Comparison of ENCODE assay signal across 9 cellular contexts in genomic region chr7:43721193-43721806, GRCh38. TPM values are rescaled to one million over a fixed set of nuclear protein-coding genes. Genes with fewer than 3 reads are reported as not detected.
DNase-seq lines count a peak whose midpoint lies in the region; ATAC-seq and TF ChIP-seq lines count a peak whose summit lies in the region.
"Had no signal": no experiment of that assay in that cellular context is flagged by ENCODE, and none has a peak within 500 bp of the region (broad histone marks: within the 10 kb centered on the region; RNA-seq: fewer than 3 reads in every experiment).

No MANE protein-coding gene starts in this region.

- H3K9me2 ChIP-seq in GM23338 (ENCODE audit: insufficient read depth) (no peaks in the 10 kb centered on the region), OCI-LY7 (ENCODE audit: insufficient read depth, low read length) (no peaks in the 10 kb centered on the region)

- H3K9me3 ChIP-seq in OCI-LY7 (ENCODE audit: low read length) (peaks cover 7% of the 10 kb centered on the region; the same call in 1 of the 2 replicates), endodermal cell (ENCODE audit: control insufficient read depth, low read length) (peaks cover 13% of the 10 kb centered on the region), neuronal stem cell (replicated peaks in 1 of 2; ENCODE audit: control insufficient read depth in 2 of 2, insufficient read depth in 1 of 2, low read depth in 1 of 2, low read length in 2 of 2) (peaks cover 0 to 11% of the 10 kb centered on the region in 2 donors)

- H3K79me2 ChIP-seq in GM23338 (replicated peaks; ENCODE audit: insufficient read depth) (peaks cover 100% of the 10 kb centered on the region), OCI-LY7 (ENCODE audit: insufficient read depth, low read depth, low read length) (peaks cover 80% of the 10 kb centered on the region)

- no TSS peak for BruUV-seq in OCI-LY7 (replicated peaks; lab: Mats Ljungman, UMichigan)

- H3K79me1 ChIP-seq in neuronal stem cell (ENCODE audit: low read depth, low read length) = peaks cover 5% of the 10 kb centered on the region

- H3K27ac ChIP-seq in GM23338 (ENCODE audit: low read depth) (no peak overlapping the region), OCI-LY7 (ENCODE audit: low read depth, low read length, poor library complexity, severe bottlenecking) (no peak overlapping the region), endodermal cell (ENCODE audit: low read depth, low read length) (no peak overlapping the region), neuronal stem cell (replicated peaks; ENCODE audit: low read length) (no peak overlapping the region)
- H3K27ac ChIP-seq: epithelial cell of prostate had no signal

- no peak overlapping the region for H3K4me3 ChIP-seq in BJ (ENCODE audit: low read depth, low read length)
- no peak overlapping the region for H3K4me3 ChIP-seq in GM23338
- H3K4me3 ChIP-seq in OCI-LY7 (ENCODE audit: low read depth, low read length, poor library complexity, severe bottlenecking) = no peak overlapping the region
- no peak overlapping the region for H3K4me3 ChIP-seq in endodermal cell (ENCODE audit: low read length)
- H3K4me3 ChIP-seq in neuronal stem cell (ENCODE audit: low read length in 2 of 2) = no peak overlapping the region

- no peak overlapping the region for H3K4me3 Mint-ChIP-seq in GM23338
- H3K4me3 Mint-ChIP-seq in endodermal cell = no peak overlapping the region

- no peak overlapping the region for H2BK120ac ChIP-seq in neuronal stem cell (ENCODE audit: low read depth, low read length)

- intact Hi-C loops in OCI-LY7 (cut with micrococcal nuclease; ENCODE audit: unreplicated experiment) = loop anchor here (2.0 to 10.0 kb wide), 3 partner anchors 138 to 266 kb away; partner anchors contain the start of gene STK17A

- no peaks in the 10 kb centered on the region for H3K36me3 ChIP-seq in BJ (ENCODE audit: control insufficient read depth, insufficient read depth, low read length)
- 0 out of 2 replicates have a peak, but pooled peaks cover 5% of the 10 kb centered on the region for H3K36me3 ChIP-seq in GM23338 (ENCODE audit: insufficient read depth)
- peaks cover 38% of the 10 kb centered on the region for H3K36me3 ChIP-seq in OCI-LY7 (ENCODE audit: insufficient read depth, low read length)
- H3K36me3 ChIP-seq in endodermal cell (ENCODE audit: control insufficient read depth, insufficient read depth, low read length) = peaks cover 2% of the 10 kb centered on the region
- peaks cover 0 to 20% of the 10 kb centered on the region in 2 donors for H3K36me3 ChIP-seq in neuronal stem cell (replicated peaks in 1 of 2; ENCODE audit: control insufficient read depth in 2 of 2, insufficient read depth in 2 of 2, low read length in 2 of 2)

- H2BK12ac ChIP-seq in neuronal stem cell (ENCODE audit: low read length) = no peak overlapping the region

- H2BK5ac ChIP-seq in neuronal stem cell (ENCODE audit: low read length) = no peak overlapping the region

- H3K4me1 Mint-ChIP-seq in GM23338 = peaks cover 5% of the 10 kb centered on the region; the same call in 2 of the 3 replicates
- H3K4me1 Mint-ChIP-seq in endodermal cell = peaks cover 3% of the 10 kb centered on the region

- H3K9me3 Mint-ChIP-seq in GM23338 (peaks cover 16% of the 10 kb centered on the region), endodermal cell (peaks cover 17% of the 10 kb centered on the region)

- H4K8ac ChIP-seq in neuronal stem cell (ENCODE audit: low read depth, low read length) = no peak overlapping the region

- no peak overlapping the region for H3K23ac ChIP-seq in neuronal stem cell (ENCODE audit: low read depth, low read length, poor library complexity)

- H3K4me1 ChIP-seq in GM23338 (ENCODE audit: insufficient read depth) (no peaks in the 10 kb centered on the region), OCI-LY7 (ENCODE audit: insufficient read depth, low read length, poor library complexity, severe bottlenecking) (no peaks in the 10 kb centered on the region), endodermal cell (ENCODE audit: control insufficient read depth, insufficient read depth, low read length) (no peaks in the 10 kb centered on the region), neuronal stem cell (ENCODE audit: control insufficient read depth in 2 of 2, insufficient read depth in 1 of 2, low read depth in 1 of 2, low read length in 2 of 2) (no peaks in the 10 kb centered on the region)

- no peak overlapping the region for H4K91ac ChIP-seq in neuronal stem cell (ENCODE audit: low read depth, low read length, poor library complexity)

- no peak overlapping the region for H2BK15ac ChIP-seq in neuronal stem cell (ENCODE audit: low read length)

- no peaks in the 10 kb centered on the region for H3F3A ChIP-seq in GM23338 (replicated peaks; ENCODE audit: low read depth)

- POLR2A ChIA-PET in BJ (lab: Charles Lee) (no interaction called here), OCI-LY7 (lab: Charles Lee) (interaction anchor here (0.6 to 2.0 kb wide), 5 partner anchors 21 to 1306 kb away, joined by 3 to 9 read pairs (median 4); partner anchors contain the start of gene STK17A)

- no peak overlapping the region for H3K18ac ChIP-seq in neuronal stem cell (ENCODE audit: low read length)

- TF ChIP-seq CTCF in BJ (IDR thresholded peaks at IDR 0.05; ENCODE audit: insufficient read depth, low read depth, low read length) = peak; percentile 50
- TF ChIP-seq CTCF in GM23338 (conservative IDR thresholded peaks at IDR 0.05; ENCODE audit: low read depth in 2 of 2) = peak; percentile 55 to 98
- TF ChIP-seq CTCF in OCI-LY7 (conservative IDR thresholded peaks at IDR 0.05; ENCODE audit: low read length) = peak; percentile 96
- TF ChIP-seq CTCF in endodermal cell (conservative IDR thresholded peaks at IDR 0.05) = peak; percentile 86

- H2AK5ac ChIP-seq in neuronal stem cell (ENCODE audit: low read depth, low read length) = no peak overlapping the region

- no peak overlapping the region for H3K9ac ChIP-seq in endodermal cell (ENCODE audit: extremely low read depth, low read length, poor library complexity, severe bottlenecking)
- H3K9ac ChIP-seq in neuronal stem cell (ENCODE audit: low read depth, low read length, poor library complexity) = no peak overlapping the region

- H3K36me3 Mint-ChIP-seq in GM23338 (ENCODE audit: low read depth) (peaks cover 38% of the 10 kb centered on the region), endodermal cell (ENCODE audit: low read depth) (peaks cover 38% of the 10 kb centered on the region)

- H4K20me1 ChIP-seq in GM23338 (replicated peaks; ENCODE audit: insufficient read depth) = peaks cover 30% of the 10 kb centered on the region; the same call in 1 of the 2 replicates
- peaks cover 9% of the 10 kb centered on the region for H4K20me1 ChIP-seq in OCI-LY7 (ENCODE audit: insufficient read depth, low read length)

- H3K27ac Mint-ChIP-seq in GM23338 (no peak overlapping the region), endodermal cell (no peak overlapping the region)

- H3K14ac ChIP-seq in neuronal stem cell (ENCODE audit: low read length) = no peak overlapping the region

- WGBS in endodermal cell (ENCODE audit: insufficient coverage in 1 of 2, insufficient read length in 1 of 2), 2 experiments = 94% methylated on average over 2 of the region's 2 CpGs; no CpG with 5 or more reads in 1 of the 2 experiments
- no CpG with 5 or more reads among the region's 2 CpGs for WGBS in neuronal stem cell (ENCODE audit: extremely low coverage in 2 of 2, insufficient read length in 2 of 2, insufficient replicate concordance in 1 of 2), 2 donors

- DNase-seq in BJ (ENCODE audit: low read depth) (no peak), GM23338 (ENCODE audit: low spot score) (peak; percentile 71), OCI-LY7 (ENCODE audit: low spot score) (peak; percentile 76), endodermal cell (no peak), neuronal stem cell (ENCODE audit: low spot score) (peak; percentile 32)
- DNase-seq in activated CD4-positive, alpha-beta T cell treated with anti-CD3 and anti-CD28 coated beads, Interleukin-2, amount 50 U/mL, for 1 hour = no peak

- H3K27me3 ChIP-seq in BJ (ENCODE audit: control insufficient read depth, insufficient read depth, low read length) (no peaks in the 10 kb centered on the region), GM23338 (ENCODE audit: insufficient read depth) (no peaks in the 10 kb centered on the region), endodermal cell (ENCODE audit: control insufficient read depth, insufficient read depth, low read length, poor library complexity, severe bottlenecking) (no peaks in the 10 kb centered on the region), neuronal stem cell (ENCODE audit: control insufficient read depth in 3 of 3, insufficient read depth in 3 of 3, low read depth in 1 of 3, low read length in 3 of 3) (no peaks in the 10 kb centered on the region)

- no peak overlapping the region for H3K4ac ChIP-seq in neuronal stem cell (ENCODE audit: low read length)

- H2AFZ ChIP-seq in GM23338 (no peak overlapping the region), OCI-LY7 (ENCODE audit: low read length) (no peak overlapping the region), neuronal stem cell (ENCODE audit: low read length) (no peak overlapping the region)

- H3K4me2 ChIP-seq in GM23338 (no peak overlapping the region), OCI-LY7 (ENCODE audit: low read length) (no peak overlapping the region), neuronal stem cell (ENCODE audit: insufficient read depth, low read length, poor library complexity, severe bottlenecking) (no peak overlapping the region)

- CTCF ChIA-PET in BJ (lab: Yijun Ruan, JAX) (interaction anchor here (0.6 to 7.9 kb wide), 19 partner anchors 9 to 1781 kb away, joined by 3 to 130 read pairs (median 4); partner anchors contain the start of genes COA1 and STK17A), OCI-LY7 (lab: Charles Lee; ENCODE audit: unreplicated experiment) (interaction anchor here (0.5 to 3.2 kb wide), 3 partner anchors 21 to 139 kb away, joined by 3 to 16 read pairs (median 3); partner anchors contain the start of gene STK17A)

- no peaks in the 10 kb centered on the region for H3K27me3 Mint-ChIP-seq in GM23338 (ENCODE audit: insufficient read depth, low read depth, poor library complexity)
- H3K27me3 Mint-ChIP-seq in endodermal cell (ENCODE audit: insufficient read depth) = no peaks in the 10 kb centered on the region

- ATAC-seq in GM23338 (no peak), HG03469 (IDR thresholded peaks at IDR 0.05; ENCODE audit: unreplicated experiment) (no peak), GM19397 (IDR thresholded peaks at IDR 0.05; ENCODE audit: unreplicated experiment) (no peak)

RNA-seq across cellular contexts. Expression of gene COA1, which starts 8.0 kb away (rescaled TPM):
- 20.2 and 23.4 TPM in 2 replicates for polyA plus RNA-seq in BJ (2011; rRNA removed)
- polyA minus RNA-seq in BJ (2011; rRNA and poly(A)+ RNA removed) = 22.3 and 30.2 TPM in 2 replicates
- total RNA-seq in GM23338 (2014; rRNA removed; shearing (Covaris generic)) = 149 and 158 TPM in 2 replicates
- 152 and 156 TPM in 2 replicates for polyA plus RNA-seq in GM23338 (2016; fragmentation: Nextera tagmentation; extraction: Ambion mirVana)
- 96.0 and 96.9 TPM in 2 replicates for total RNA-seq in OCI-LY7 (2014; rRNA removed; shearing (Covaris generic))
- 63.9 and 77.5 TPM in 2 replicates for total RNA-seq in OCI-LY7 (2022)
- 100 to 1,000 TPM; 104 to 144 TPM for total RNA-seq in endodermal cell
- 115 TPM for polyA plus RNA-seq in endodermal cell (2013, experiment 1 of 2)
- 119 TPM for polyA plus RNA-seq in endodermal cell (2013, experiment 2 of 2)
- 218 TPM for polyA plus RNA-seq in neuronal stem cell (2013, experiment 1 of 2)
- polyA plus RNA-seq in neuronal stem cell (2013, experiment 2 of 2) = 216 TPM

RNA-seq across cellular contexts. Expression of gene BLVRA, which starts 37.2 kb away (rescaled TPM):
- polyA plus RNA-seq in BJ (2011; rRNA removed) (33.9 and 36.1 TPM in 2 replicates), GM23338 (2016; fragmentation: Nextera tagmentation; extraction: Ambion mirVana) (37.7 and 46.5 TPM in 2 replicates)
- 8.3 and 14.7 TPM in 2 replicates for polyA minus RNA-seq in BJ (2011; rRNA and poly(A)+ RNA removed)
- 17.0 and 20.4 TPM in 2 replicates for total RNA-seq in GM23338 (2014; rRNA removed; shearing (Covaris generic))
- not detected in 2 replicates for total RNA-seq in OCI-LY7 (2014; rRNA removed; shearing (Covaris generic))
- total RNA-seq in OCI-LY7 (2022) (0.70 and 0.91 TPM in 2 replicates), endodermal cell (10 to 100 TPM; 32.0 to 41.2 TPM)
- 14.1 TPM for polyA plus RNA-seq in endodermal cell (2013, experiment 1 of 2)
- 11.2 TPM for polyA plus RNA-seq in endodermal cell (2013, experiment 2 of 2)
- 33.7 TPM for polyA plus RNA-seq in neuronal stem cell (2013, experiment 1 of 2)
- polyA plus RNA-seq in neuronal stem cell (2013, experiment 2 of 2) = 34.5 TPM

Comparison
In these comparisons a context has a peak if more than half of its experiments do, and no peak if none do; other contexts are left out.
1. DNase-seq: peak in GM23338 (single experiment), OCI-LY7 (single experiment) and neuronal stem cell (single experiment); none in BJ (single experiment), endodermal cell (single experiment) and activated CD4-positive, alpha-beta T cell treated with anti-CD3 and anti-CD28 coated beads, Interleukin-2, amount 50 U/mL, for 1 hour (single experiment).
2. Peak in every context shown above with its lines, with median percentiles within 50 percentile points of each other: CTCF ChIP-seq.